Comparison of ENCODE assay signal across 1 cellular context in the genomic region with DNA sequence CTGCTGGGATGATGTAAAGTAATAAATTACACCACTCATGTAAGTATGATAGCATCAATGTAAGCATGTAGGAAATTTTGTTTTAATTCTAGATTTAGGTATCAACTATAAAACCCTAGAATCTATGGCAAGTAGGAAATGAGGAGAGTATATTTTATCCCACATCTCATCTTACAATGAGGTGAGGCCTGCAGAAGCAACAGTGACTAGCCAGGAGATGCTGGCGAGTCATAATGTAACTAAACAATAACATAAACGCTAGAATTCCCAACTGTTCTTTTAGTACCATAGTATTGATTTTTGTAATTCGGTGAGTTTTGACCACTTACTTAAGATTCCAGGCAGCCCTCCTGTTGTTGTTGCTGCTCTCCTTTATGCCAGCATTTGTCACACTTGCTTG.
TF ChIP-seq lines count a peak whose summit lies in the region.

No MANE protein-coding gene starts in this region.

TF ChIP-seq in SK-N-SH treated with all-trans-retinoic acid at 6 μM for 48 hours, 23 proteins besides CTCF, POLR2A, EP300 and RAD21 (continued from another document):
- TF ChIP-seq, protein P1, sequence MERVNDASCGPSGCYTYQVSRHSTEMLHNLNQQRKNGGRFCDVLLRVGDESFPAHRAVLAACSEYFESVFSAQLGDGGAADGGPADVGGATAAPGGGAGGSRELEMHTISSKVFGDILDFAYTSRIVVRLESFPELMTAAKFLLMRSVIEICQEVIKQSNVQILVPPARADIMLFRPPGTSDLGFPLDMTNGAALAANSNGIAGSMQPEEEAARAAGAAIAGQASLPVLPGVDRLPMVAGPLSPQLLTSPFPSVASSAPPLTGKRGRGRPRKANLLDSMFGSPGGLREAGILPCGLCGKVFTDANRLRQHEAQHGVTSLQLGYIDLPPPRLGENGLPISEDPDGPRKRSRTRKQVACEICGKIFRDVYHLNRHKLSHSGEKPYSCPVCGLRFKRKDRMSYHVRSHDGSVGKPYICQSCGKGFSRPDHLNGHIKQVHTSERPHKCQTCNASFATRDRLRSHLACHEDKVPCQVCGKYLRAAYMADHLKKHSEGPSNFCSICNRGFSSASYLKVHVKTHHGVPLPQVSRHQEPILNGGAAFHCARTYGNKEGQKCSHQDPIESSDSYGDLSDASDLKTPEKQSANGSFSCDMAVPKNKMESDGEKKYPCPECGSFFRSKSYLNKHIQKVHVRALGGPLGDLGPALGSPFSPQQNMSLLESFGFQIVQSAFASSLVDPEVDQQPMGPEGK (CRISPR knock-in tag; IDR thresholded peaks at IDR 0.05; ENCODE audit: borderline replicate concordance) = no peak
- TF ChIP-seq TOX (CRISPR knock-in tag; IDR thresholded peaks at IDR 0.05; ENCODE audit: borderline replicate concordance) (no peak), ZNF8 (CRISPR knock-in tag; IDR thresholded peaks at IDR 0.05) (no peak), ZFP30 (CRISPR knock-in tag; IDR thresholded peaks at IDR 0.05) (no peak), ZNF70 (CRISPR knock-in tag; IDR thresholded peaks at IDR 0.05) (no peak), GLIS3 (CRISPR knock-in tag; IDR thresholded peaks at IDR 0.05) (no peak), PPARA (CRISPR knock-in tag; IDR thresholded peaks at IDR 0.05; ENCODE audit: borderline replicate concordance) (no peak), TCF4 (CRISPR knock-in tag; IDR thresholded peaks at IDR 0.05; ENCODE audit: borderline replicate concordance) (no peak), ZNF565 (CRISPR knock-in tag; conservative IDR thresholded peaks at IDR 0.05; ENCODE audit: low read depth) (no peak), ESRRG (CRISPR knock-in tag; IDR thresholded peaks at IDR 0.05) (no peak)
- TF ChIP-seq, protein P2, sequence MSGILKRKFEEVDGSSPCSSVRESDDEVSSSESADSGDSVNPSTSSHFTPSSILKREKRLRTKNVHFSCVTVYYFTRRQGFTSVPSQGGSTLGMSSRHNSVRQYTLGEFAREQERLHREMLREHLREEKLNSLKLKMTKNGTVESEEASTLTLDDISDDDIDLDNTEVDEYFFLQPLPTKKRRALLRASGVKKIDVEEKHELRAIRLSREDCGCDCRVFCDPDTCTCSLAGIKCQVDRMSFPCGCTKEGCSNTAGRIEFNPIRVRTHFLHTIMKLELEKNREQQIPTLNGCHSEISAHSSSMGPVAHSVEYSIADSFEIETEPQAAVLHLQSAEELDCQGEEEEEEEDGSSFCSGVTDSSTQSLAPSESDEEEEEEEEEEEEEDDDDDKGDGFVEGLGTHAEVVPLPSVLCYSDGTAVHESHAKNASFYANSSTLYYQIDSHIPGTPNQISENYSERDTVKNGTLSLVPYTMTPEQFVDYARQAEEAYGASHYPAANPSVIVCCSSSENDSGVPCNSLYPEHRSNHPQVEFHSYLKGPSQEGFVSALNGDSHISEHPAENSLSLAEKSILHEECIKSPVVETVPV (CRISPR knock-in tag; IDR thresholded peaks at IDR 0.05) = no peak
- TF ChIP-seq, protein P3, sequence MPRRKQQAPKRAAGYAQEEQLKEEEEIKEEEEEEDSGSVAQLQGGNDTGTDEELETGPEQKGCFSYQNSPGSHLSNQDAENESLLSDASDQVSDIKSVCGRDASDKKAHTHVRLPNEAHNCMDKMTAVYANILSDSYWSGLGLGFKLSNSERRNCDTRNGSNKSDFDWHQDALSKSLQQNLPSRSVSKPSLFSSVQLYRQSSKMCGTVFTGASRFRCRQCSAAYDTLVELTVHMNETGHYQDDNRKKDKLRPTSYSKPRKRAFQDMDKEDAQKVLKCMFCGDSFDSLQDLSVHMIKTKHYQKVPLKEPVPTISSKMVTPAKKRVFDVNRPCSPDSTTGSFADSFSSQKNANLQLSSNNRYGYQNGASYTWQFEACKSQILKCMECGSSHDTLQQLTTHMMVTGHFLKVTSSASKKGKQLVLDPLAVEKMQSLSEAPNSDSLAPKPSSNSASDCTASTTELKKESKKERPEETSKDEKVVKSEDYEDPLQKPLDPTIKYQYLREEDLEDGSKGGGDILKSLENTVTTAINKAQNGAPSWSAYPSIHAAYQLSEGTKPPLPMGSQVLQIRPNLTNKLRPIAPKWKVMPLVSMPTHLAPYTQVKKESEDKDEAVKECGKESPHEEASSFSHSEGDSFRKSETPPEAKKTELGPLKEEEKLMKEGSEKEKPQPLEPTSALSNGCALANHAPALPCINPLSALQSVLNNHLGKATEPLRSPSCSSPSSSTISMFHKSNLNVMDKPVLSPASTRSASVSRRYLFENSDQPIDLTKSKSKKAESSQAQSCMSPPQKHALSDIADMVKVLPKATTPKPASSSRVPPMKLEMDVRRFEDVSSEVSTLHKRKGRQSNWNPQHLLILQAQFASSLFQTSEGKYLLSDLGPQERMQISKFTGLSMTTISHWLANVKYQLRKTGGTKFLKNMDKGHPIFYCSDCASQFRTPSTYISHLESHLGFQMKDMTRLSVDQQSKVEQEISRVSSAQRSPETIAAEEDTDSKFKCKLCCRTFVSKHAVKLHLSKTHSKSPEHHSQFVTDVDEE (CRISPR knock-in tag; IDR thresholded peaks at IDR 0.05) = no peak
